8 cellular contexts compared by ENCODE assay signal in the genomic region with DNA sequence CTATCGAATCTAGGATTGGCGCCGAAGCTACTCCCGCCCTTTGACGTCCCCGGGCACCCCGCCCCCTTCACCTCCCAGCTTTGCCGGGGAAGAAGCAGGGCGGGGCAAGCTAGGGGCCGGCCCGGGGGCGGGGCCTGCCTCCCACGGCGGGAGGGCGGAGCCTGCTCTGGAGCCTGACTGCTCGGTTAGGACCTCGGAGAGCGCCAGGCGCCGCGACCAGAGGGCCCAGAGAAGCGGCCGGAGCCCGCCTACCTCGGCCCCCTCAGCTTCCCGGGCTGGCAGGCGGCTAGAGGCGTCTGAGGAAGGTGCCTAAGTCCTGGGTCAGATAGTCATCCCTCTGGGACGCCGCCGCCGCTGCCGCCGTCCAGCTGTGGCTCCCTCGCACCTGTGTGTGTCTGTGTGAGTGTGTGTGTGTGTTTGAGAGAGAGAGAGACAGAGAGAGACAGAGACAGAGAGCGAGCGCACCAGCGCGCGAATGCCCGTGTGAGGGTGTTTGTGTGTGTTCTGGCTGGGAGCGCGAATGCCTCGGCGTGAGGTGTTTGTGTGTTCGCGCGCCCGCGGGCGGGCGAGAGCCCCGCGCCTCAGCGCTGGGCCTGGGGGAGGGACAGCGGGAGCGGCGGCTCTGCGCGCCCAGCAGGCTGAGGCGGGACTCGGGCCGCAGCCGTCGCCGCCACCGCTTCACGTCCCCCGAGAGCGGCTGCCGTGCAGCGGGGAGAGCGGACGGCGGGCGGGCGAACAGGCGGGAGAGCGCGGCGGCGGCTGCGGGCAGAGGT. TPM values are rescaled to one million over a fixed set of nuclear protein-coding genes. Genes with fewer than 3 reads are reported as not detected.
A peak's percentile ranks its signal among the peaks of the same experiment; 100 is the strongest.
DNase-seq lines count a peak whose midpoint lies in the region; ATAC-seq and TF ChIP-seq lines count a peak whose summit lies in the region.

A gene (plus strand): TSS at position 176 of the 773 bp plus-strand sequence. CDS start 1,374 bp downstream, outside the sequence.

- H3K4me3 Mint-ChIP-seq in activated T-helper 17 cell treated with anti-CD3 and anti-CD28 coated beads, Interleukin-2, amount 50 U/mL, for 72 hours: peak within 1 kb of the TSS; percentile 82
- peak within 1 kb of the TSS; percentile 98 for H3K4me3 Mint-ChIP-seq in type B pancreatic cell

- DNase-seq in NCI-H446 treated with DMSO at 0.1 percent for 48 hours (lab: John Stamatoyannopoulos, UW) (peak; percentile 89), germinal center (ENCODE audit: low spot score) (peak; percentile 77), nucleus accumbens (lab: John Stamatoyannopoulos, UW) (peak in 51 of 56 donors; percentile 19 to 96 (median 78)), type B pancreatic cell (ENCODE audit: extremely low spot score, unreplicated experiment) (peak; percentile 90)

- H3K4me1 Mint-ChIP-seq in activated T-helper 17 cell treated with anti-CD3 and anti-CD28 coated beads, Interleukin-2, amount 50 U/mL, for 72 hours: peaks cover 20% of the 10 kb centered on the region
- H3K4me1 Mint-ChIP-seq in type B pancreatic cell (ENCODE audit: unreplicated experiment): peaks cover 16% of the 10 kb centered on the region

- H3K36me3 Mint-ChIP-seq in activated T-helper 17 cell treated with anti-CD3 and anti-CD28 coated beads, Interleukin-2, amount 50 U/mL, for 72 hours (ENCODE audit: low read depth): peaks cover 6% of the 10 kb centered on the region
- no peaks in the 10 kb centered on the region for H3K36me3 Mint-ChIP-seq in type B pancreatic cell

- TF ChIP-seq CTCF in C4-2B (conservative IDR thresholded peaks at IDR 0.05) (no peak), type B pancreatic cell (conservative IDR thresholded peaks at IDR 0.05) (no peak)

- H3K27ac ChIP-seq in C4-2B: peak within 1 kb of the TSS; percentile 92

- ATAC-seq in GM19023 (IDR thresholded peaks at IDR 0.05; ENCODE audit: unreplicated experiment) (peak; percentile 96), HG03135 (IDR thresholded peaks at IDR 0.05; ENCODE audit: unreplicated experiment) (peak; percentile 98)
- ATAC-seq in activated T-helper 17 cell treated with anti-CD3 and anti-CD28 coated beads, Interleukin-2, amount 50 U/mL, for 72 hours (replicated peaks): peak; percentile 95

- peaks cover 65% of the 10 kb centered on the region for H3K27me3 Mint-ChIP-seq in activated T-helper 17 cell treated with anti-CD3 and anti-CD28 coated beads, Interleukin-2, amount 50 U/mL, for 72 hours
- peaks cover 70% of the 10 kb centered on the region for H3K27me3 Mint-ChIP-seq in type B pancreatic cell

- H3K9me3 Mint-ChIP-seq in activated T-helper 17 cell treated with anti-CD3 and anti-CD28 coated beads, Interleukin-2, amount 50 U/mL, for 72 hours: peaks cover 4% of the 10 kb centered on the region
- H3K9me3 Mint-ChIP-seq in type B pancreatic cell: no peaks in the 10 kb centered on the region

- no peak within 1 kb of the TSS for H3K27ac Mint-ChIP-seq in activated T-helper 17 cell treated with anti-CD3 and anti-CD28 coated beads, Interleukin-2, amount 50 U/mL, for 72 hours
- peak within 1 kb of the TSS; percentile 86 for H3K27ac Mint-ChIP-seq in type B pancreatic cell

RNA-seq across cellular contexts. Expression of the gene that starts here (rescaled TPM):
- not detected for total RNA-seq in activated T-helper 17 cell treated with anti-CD3 and anti-CD28 coated beads, Interleukin-2, amount 50 U/mL, for 72 hours
- total RNA-seq in type B pancreatic cell (ENCODE audit: low replicate concordance): 3.6 and 5.2 TPM in 2 replicates

Comparison
In these comparisons a context has a peak if more than half of its experiments do, and no peak if none do; other contexts are left out.
1. Peak in every context shown above with its lines: DNase-seq, ATAC-seq and H3K27ac ChIP-seq.
2. Peak in ATAC-seq in activated T-helper 17 cell treated with anti-CD3 and anti-CD28 coated beads, Interleukin-2, amount 50 U/mL, for 72 hours; RNA of the gene not detected or under 1 TPM.